ENCODE assay signal across 9 cellular contexts in the genomic region with DNA sequence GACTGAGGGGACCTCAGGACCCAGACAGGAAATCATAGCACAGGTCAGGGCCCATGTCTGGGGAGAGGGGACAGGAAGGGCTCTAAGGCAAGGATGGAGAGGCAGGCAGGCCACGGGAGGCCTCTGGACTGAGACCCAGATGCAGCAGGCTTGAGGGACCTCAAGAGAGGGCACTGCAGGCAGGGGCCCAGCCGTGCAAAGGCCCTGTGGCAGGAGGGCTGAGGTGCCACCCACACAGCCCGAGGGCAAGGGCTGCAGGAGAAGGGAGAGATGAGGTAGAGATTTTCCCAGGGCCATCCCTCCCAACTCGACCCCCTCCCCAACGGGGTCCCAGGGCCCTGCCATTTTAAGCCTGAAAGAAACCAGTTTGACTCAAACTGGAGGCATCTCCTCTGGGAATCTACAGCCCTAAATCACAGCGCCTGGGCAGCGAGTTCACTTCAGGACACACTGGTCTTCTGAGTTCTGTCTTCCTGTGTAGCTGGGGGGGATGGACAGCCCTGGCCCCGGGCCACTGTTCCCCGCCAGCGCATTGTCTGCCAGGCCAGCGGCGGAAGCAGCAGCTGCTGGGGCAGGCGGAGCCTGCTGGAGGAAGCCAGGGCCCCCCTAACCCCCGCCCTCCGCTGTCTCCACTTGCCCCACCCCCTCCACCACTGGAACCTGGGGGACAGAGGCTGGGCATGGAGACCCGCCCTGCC. TPM values are rescaled to one million over a fixed set of nuclear protein-coding genes. Genes with fewer than 3 reads are reported as not detected.
DNase-seq lines count a peak whose midpoint lies in the region; ATAC-seq, FAIRE-seq and TF ChIP-seq lines count a peak whose summit lies in the region.
"Had no signal": no experiment of that assay in that cellular context is flagged by ENCODE, and none has a peak within 500 bp of the region (broad histone marks: within the 10 kb centered on the region; RNA-seq: fewer than 3 reads in every experiment).

No MANE protein-coding gene starts in this region.

- H3K9me3 Mint-ChIP-seq in activated T-cell treated with anti-CD3 and anti-CD28 coated beads, Interleukin-2, amount 50 U/mL, for 24 hours: no peaks in the 10 kb centered on the region

- H3K9me3 ChIP-seq in BLaER1 (no peaks in the 10 kb centered on the region), MG63 (no peaks in the 10 kb centered on the region)

- POLR2A ChIA-PET in HEK293T (lab: Yijun Ruan, JAX): no interaction called here

- no peaks in the 10 kb centered on the region for H3K36me3 Mint-ChIP-seq in activated T-cell treated with anti-CD3 and anti-CD28 coated beads, Interleukin-2, amount 50 U/mL, for 24 hours (ENCODE audit: low read depth)

- H3K36me3 ChIP-seq in BLaER1 (no peaks in the 10 kb centered on the region), MG63 (no peaks in the 10 kb centered on the region)

- DNase-seq in MG63 (peak; percentile 97), UCSD-AML1 (lab: John Stamatoyannopoulos, UW; ENCODE audit: unreplicated experiment) (peak; percentile 86), frontal cortex (ENCODE audit: low spot score in 2 of 2) (peak; percentile 81 to 86), occipital lobe (lab: John Stamatoyannopoulos, UW) (peak; percentile 51), HEK293T (ENCODE audit: extremely low spot score) (no peak)
- no peak for DNase-seq in activated T-cell treated with anti-CD3 and anti-CD28 coated beads, Interleukin-2, amount 50 U/mL, for 24 hours

- H3K27ac Mint-ChIP-seq in activated T-cell treated with anti-CD3 and anti-CD28 coated beads, Interleukin-2, amount 50 U/mL, for 24 hours: no peak overlapping the region

- H3K27me3 ChIP-seq in BLaER1: no peaks in the 10 kb centered on the region
- no peaks in the 10 kb centered on the region for H3K27me3 ChIP-seq in MG63

- no peak for ATAC-seq in GM21423 (IDR thresholded peaks at IDR 0.05; ENCODE audit: unreplicated experiment)

- no peak for FAIRE-seq in frontal cortex (lab: Jason Lieb, UNC)
- FAIRE-seq: endometrium had no signal

- H3K4me1 ChIP-seq in BLaER1: peaks cover 67% of the 10 kb centered on the region

- H3K9ac ChIP-seq in BLaER1: peak overlapping the region; percentile 76; the same call in 1 of the 2 replicates

- H3K4me2 ChIP-seq in BLaER1: peak overlapping the region; percentile 78

- H3K4me1 Mint-ChIP-seq in activated T-cell treated with anti-CD3 and anti-CD28 coated beads, Interleukin-2, amount 50 U/mL, for 24 hours (ENCODE audit: low read depth): no peaks in the 10 kb centered on the region

- H3K4me3 ChIP-seq in BLaER1: no peak overlapping the region
- 0 out of 2 replicates have a peak overlapping the region, but pooled peaks have one; percentile 4 for H3K4me3 ChIP-seq in MG63

- CTCF ChIA-PET in HEK293T (lab: Yijun Ruan, JAX): interaction anchor here (2.9 to 4.3 kb wide), 2 partner anchors 9 to 119 kb away, joined by 22 to 43 read pairs; no protein-coding TSS in a partner anchor

- H3K27ac ChIP-seq in BLaER1: peak overlapping the region; percentile 91

- no peak overlapping the region for H3K4me3 Mint-ChIP-seq in activated T-cell treated with anti-CD3 and anti-CD28 coated beads, Interleukin-2, amount 50 U/mL, for 24 hours

- peaks cover 4% of the 10 kb centered on the region for H3K27me3 Mint-ChIP-seq in activated T-cell treated with anti-CD3 and anti-CD28 coated beads, Interleukin-2, amount 50 U/mL, for 24 hours

- no peaks in the 10 kb centered on the region for H4K20me1 ChIP-seq in BLaER1

TF ChIP-seq in HEK293T, 16 proteins besides CTCF, POLR2A, EP300 and RAD21:
- TF ChIP-seq ZNF384 (IDR thresholded peaks at IDR 0.05): no peak
- no peak for TF ChIP-seq NFRKB (IDR thresholded peaks at IDR 0.05)
- no peak for TF ChIP-seq FOXM1 (IDR thresholded peaks at IDR 0.05; ENCODE audit: borderline replicate concordance)
- no peak for TF ChIP-seq LEF1 (IDR thresholded peaks at IDR 0.05; ENCODE audit: borderline replicate concordance)
- no peak for TF ChIP-seq SUZ12 (IDR thresholded peaks at IDR 0.05)
- TF ChIP-seq TARDBP (IDR thresholded peaks at IDR 0.05): no peak
- no peak for TF ChIP-seq CTBP1 (IDR thresholded peaks at IDR 0.05; ENCODE audit: borderline replicate concordance)
- TF ChIP-seq L3MBTL2 (conservative IDR thresholded peaks at IDR 0.05): no peak
- TF ChIP-seq FOXK2 (IDR thresholded peaks at IDR 0.05): no peak
- TF ChIP-seq FOXA1 (IDR thresholded peaks at IDR 0.05): no peak
- TF ChIP-seq HDGF (IDR thresholded peaks at IDR 0.05; ENCODE audit: borderline replicate concordance): no peak
- TF ChIP-seq ELF4 (IDR thresholded peaks at IDR 0.05): no peak
- TF ChIP-seq BHLHE40 (IDR thresholded peaks at IDR 0.05; ENCODE audit: borderline replicate concordance): no peak
- TF ChIP-seq SP1 (IDR thresholded peaks at IDR 0.05): no peak
- no peak for TF ChIP-seq ARNT (IDR thresholded peaks at IDR 0.05)

RNA-seq across cellular contexts. Expression of gene WNT7B, which starts 20.3 kb away (rescaled TPM):
- total RNA-seq in MG63 (2014; rRNA removed; shearing (Covaris generic); ENCODE audit: low replicate concordance): 5.6 and 7.9 TPM in 2 replicates
- total RNA-seq in frontal cortex (1.2 TPM), occipital lobe (6.6 TPM)

Comparison
In these comparisons a context has a peak if more than half of its experiments do, and no peak if none do; other contexts are left out.
1. DNase-seq: peak in MG63 (single experiment), UCSD-AML1 (single experiment), frontal cortex (2 of 2) and occipital lobe (single experiment); none in activated T-cell treated with anti-CD3 and anti-CD28 coated beads, Interleukin-2, amount 50 U/mL, for 24 hours (single experiment) and HEK293T (single experiment).